In the genomic region with DNA sequence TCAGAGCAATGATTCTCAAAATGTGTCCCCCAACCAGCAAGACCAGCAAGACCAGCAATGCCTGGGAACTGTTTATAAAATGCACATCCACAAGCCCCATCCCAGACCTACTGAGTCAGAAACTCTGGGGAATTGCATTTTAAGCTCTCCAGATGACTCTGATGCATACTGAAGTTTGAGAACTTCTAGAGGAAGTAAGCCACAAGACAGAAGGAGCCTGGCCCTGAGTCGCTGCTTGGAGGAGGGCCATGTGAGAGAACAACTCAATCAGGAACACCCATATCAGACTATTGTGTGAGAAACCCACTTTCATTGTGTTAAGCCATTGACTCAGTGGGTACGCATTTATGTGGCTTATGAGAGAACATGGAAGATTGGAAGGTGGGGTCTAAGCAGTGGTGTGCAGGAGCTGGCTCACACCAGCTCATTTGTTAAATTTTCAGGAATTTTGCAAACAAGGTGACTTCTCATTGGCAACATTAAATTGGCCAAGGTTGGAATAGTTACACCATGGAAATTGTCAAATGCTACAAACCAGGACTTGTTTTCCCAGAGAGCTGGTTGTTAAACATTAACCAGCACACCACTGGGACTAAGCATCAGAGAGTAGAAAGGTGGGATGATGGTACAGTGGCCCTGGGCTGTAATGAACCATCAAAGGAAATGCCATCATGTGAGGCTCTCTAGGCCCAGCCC, we compare ENCODE assay signal across 19 cellular contexts. TPM values are rescaled to one million over a fixed set of nuclear protein-coding genes. Genes with fewer than 3 reads are reported as not detected.
DNase-seq lines count a peak whose midpoint lies in the region; ATAC-seq, FAIRE-seq and TF ChIP-seq lines count a peak whose summit lies in the region.
"Had no signal": no experiment of that assay in that cellular context is flagged by ENCODE, and none has a peak within 500 bp of the region (broad histone marks: within the 10 kb centered on the region; RNA-seq: fewer than 3 reads in every experiment).

No MANE protein-coding gene starts in this region.

- no peaks in the 10 kb centered on the region for H3K79me2 ChIP-seq in HepG2 (ENCODE audit: insufficient read depth, low read length)

- H3K4me2 ChIP-seq in HepG2 (ENCODE audit: low read depth, low read length), result peak overlapping the region; percentile 59

- H3K36me3 ChIP-seq in HepG2 (replicated peaks in 1 of 2; ENCODE audit: control insufficient read depth in 1 of 2, insufficient read depth in 2 of 2, low read length in 2 of 2), result peaks cover 0 to 4% of the 10 kb centered on the region in 2 experiments; a peak in 4 of 5 replicates
- H3K36me3 ChIP-seq in ascending aorta, result peaks cover 0 to 26% of the 10 kb centered on the region in 2 donors

- TF ChIP-seq EP300 in HepG2 (IDR thresholded peaks at IDR 0.05; ENCODE audit: low read depth in 2 of 2, low read length in 2 of 2) (peak in 1 of 2 experiments; percentile 60; a peak in 2 of 4 replicates), HepG2 (CRISPR knock-in tag; IDR thresholded peaks at IDR 0.05; ENCODE audit: borderline replicate concordance) (no peak)

- peaks cover 62% of the 10 kb centered on the region for H3K4me1 ChIP-seq in HepG2 (ENCODE audit: insufficient read depth, low read length)
- H3K4me1 ChIP-seq in ascending aorta, result no peaks in the 10 kb centered on the region

- peak overlapping the region; percentile 34 for H3K27ac Mint-ChIP-seq in chondrocyte (ENCODE audit: unreplicated experiment)
- H3K27ac Mint-ChIP-seq: B cell had no signal

- no TSS peak for BruUV-seq in HepG2 (replicated peaks; lab: Mats Ljungman, UMichigan)

- no peaks in the 10 kb centered on the region for H3K9me3 ChIP-seq in HepG2 (ENCODE audit: low read length)
- H3K9me3 ChIP-seq in ascending aorta, result no peaks in the 10 kb centered on the region

- H3K9me3 Mint-ChIP-seq in chondrocyte (ENCODE audit: low read depth), result no peaks in the 10 kb centered on the region
- H3K9me3 Mint-ChIP-seq: central memory CD8-positive, alpha-beta T cell had no signal

- H3K4me3 Mint-ChIP-seq in chondrocyte (ENCODE audit: unreplicated experiment), result no peak overlapping the region
- H3K4me3 Mint-ChIP-seq: B cell; central memory CD8-positive, alpha-beta T cell had no signal

- H4K20me1 ChIP-seq in HepG2 (ENCODE audit: insufficient read depth, low read length), result no peaks in the 10 kb centered on the region

- intact Hi-C loops in HepG2 (cut with micrococcal nuclease; ENCODE audit: unreplicated experiment), result loop anchor here (2.0 kb wide), 1 partner anchor 73 kb away; no protein-coding TSS in a partner anchor
- intact Hi-C loops in ascending aorta (cut with DNase I), result no loop called here

- FAIRE-seq in HepG2 (lab: Jason Lieb, UNC), result peak; percentile 97
- FAIRE-seq: GM12891 had no signal

- H3K36me3 Mint-ChIP-seq in chondrocyte (ENCODE audit: low read depth), result peaks cover 9% of the 10 kb centered on the region

- CTCF ChIA-PET in HepG2 (lab: Yijun Ruan, JAX; ENCODE audit: low intra/inter-chr PET ratio, low total read pairs), result no interaction called here

- no peak overlapping the region for H2AFZ ChIP-seq in HepG2 (ENCODE audit: low read length)

- ATAC-seq in HepG2, result peak; percentile 93

- TF ChIP-seq RAD21 in HepG2 (CRISPR knock-in tag; IDR thresholded peaks at IDR 0.05), result no peak

- no peak for TF ChIP-seq CTCF in chondrocyte (IDR thresholded peaks at IDR 0.05)
- TF ChIP-seq CTCF in HepG2 (CRISPR knock-in tag; IDR thresholded peaks at IDR 0.05), result no peak
- no peak for TF ChIP-seq CTCF in ascending aorta (IDR thresholded peaks at IDR 0.05)

- no peak overlapping the region; the same call in 1 of the 2 replicates for H3K9ac ChIP-seq in HepG2 (ENCODE audit: insufficient read depth, low read depth, low read length)

- no peak for TF ChIP-seq POLR2A in HepG2 (IDR thresholded peaks at IDR 0.05; ENCODE audit: insufficient read depth in 1 of 2, low read depth in 2 of 2, low read length in 2 of 2)

- DNase-seq in AG20443 (ENCODE audit: low spot score), result peak; percentile 34
- peak; percentile 13 for DNase-seq in HT-29 (ENCODE audit: low spot score)
- DNase-seq in chondrocyte (ENCODE audit: low spot score), result no peak
- peak; percentile 97 for DNase-seq in HepG2 (ENCODE audit: low spot score)
- no peak for DNase-seq in activated CD8-positive, alpha-beta memory T cell treated with anti-CD3 and anti-CD28 coated beads for 24 hours
- no peak for DNase-seq in NK-92 (lab: John Stamatoyannopoulos, UW; ENCODE audit: unreplicated experiment)
- DNase-seq in ascending aorta (ENCODE audit: low spot score in 2 of 2), result no peak
- DNase-seq in NCI-H345 (lab: John Stamatoyannopoulos, UW), result no peak
- DNase-seq: activated naive CD4-positive, alpha-beta T cell treated with Interleukin-2 at 50 U/mL for 16 hours; DMS79 treated with DMSO at 0.1 percent for 48 hours; KBM-7; midbrain; NCI-H187 treated with DMSO at 0.1 percent for 48 hours; NCI-H748 treated with DMSO at 0.1 percent for 48 hours; stimulated activated CD4-positive, alpha-beta T cell treated with anti-CD3 and anti-CD28 coated beads, Interleukin-1b, Interleukin-23, amount 100 ng/mL, for 48 hours had no signal

- H3K27ac ChIP-seq in HepG2 (ENCODE audit: extremely low read length, insufficient read depth, low read length) (peak overlapping the region; percentile 74), ascending aorta (no peak overlapping the region)
- H3K27ac ChIP-seq: epithelial cell of prostate had no signal

- 76% methylated on average over 2 of the region's 2 CpGs for WGBS in HepG2 (ENCODE audit: low lambda C conversion rate)

- in situ Hi-C loops in HepG2 (cut with HindIII; ENCODE audit: extremely low pct_ligation_motif_present, low pct_unique_long_range_greater_than_20kb), result no loop called here

- no peaks in the 10 kb centered on the region for H3K27me3 ChIP-seq in HepG2 (ENCODE audit: control insufficient read depth in 1 of 2, insufficient read depth in 2 of 2, low read length in 2 of 2)
- H3K27me3 ChIP-seq in ascending aorta, result no peaks in the 10 kb centered on the region

- peak overlapping the region in 1 of 3 experiments; percentile 23; a peak in 1 of 6 replicates for H3K4me3 ChIP-seq in HepG2 (replicated peaks in 1 of 3; ENCODE audit: insufficient read depth in 1 of 3, low read depth in 2 of 3, low read length in 3 of 3)
- H3K4me3 ChIP-seq in ascending aorta, result no peak overlapping the region

- peaks cover 12% of the 10 kb centered on the region for H3K4me1 Mint-ChIP-seq in chondrocyte (ENCODE audit: low read depth)

- POLR2A ChIA-PET in HepG2 (lab: Yijun Ruan, JAX), result interaction anchor here (0.6 to 5.7 kb wide), 18 partner anchors 8 to 273 kb away, joined by 3 to 35 read pairs (median 4); a partner anchor contains a TSS

- H3K27me3 Mint-ChIP-seq in chondrocyte (ENCODE audit: low read depth), result no peaks in the 10 kb centered on the region
- H3K27me3 Mint-ChIP-seq: B cell; central memory CD8-positive, alpha-beta T cell had no signal

TF ChIP-seq in HepG2, 621 proteins besides CTCF, POLR2A, EP300 and RAD21 (continues in another document):
- TF ChIP-seq POGZ (CRISPR knock-in tag; IDR thresholded peaks at IDR 0.05) (peak; percentile 56), SNRNP70 (IDR thresholded peaks at IDR 0.05; ENCODE audit: low read depth, low read length) (no peak), FOXA1 (IDR thresholded peaks at IDR 0.05) (no peak), FOXA1 (CRISPR knock-in tag; IDR thresholded peaks at IDR 0.05) (peak; percentile 14; the same call in 1 of the 2 replicates), ZNF331 (CRISPR knock-in tag; IDR thresholded peaks at IDR 0.05) (peak; percentile 55), JUND (CRISPR knock-in tag; IDR thresholded peaks at IDR 0.05) (no peak), ZMYM2 (CRISPR knock-in tag; IDR thresholded peaks at IDR 0.05) (no peak), ERF (CRISPR knock-in tag; IDR thresholded peaks at IDR 0.05) (peak; percentile 53; the same call in 1 of the 2 replicates), CEBPG (CRISPR knock-in tag; IDR thresholded peaks at IDR 0.05) (peak; percentile 29; the same call in 1 of the 2 replicates), ARNTL (CRISPR knock-in tag; IDR thresholded peaks at IDR 0.05) (0 out of 2 replicates have a peak, but pooled peaks have one; percentile 24), ZNF607 (CRISPR knock-in tag; IDR thresholded peaks at IDR 0.05; ENCODE audit: borderline replicate concordance) (0 out of 2 replicates have a peak, but pooled peaks have one; percentile 61), ZNF230 (CRISPR knock-in tag; IDR thresholded peaks at IDR 0.05) (peak; percentile 75; the same call in 1 of the 2 replicates), FOXP1 (IDR thresholded peaks at IDR 0.05) (no peak), FOXP1 (CRISPR knock-in tag; IDR thresholded peaks at IDR 0.05) (peak; percentile 61; the same call in 1 of the 2 replicates), ZNF264 (CRISPR knock-in tag; IDR thresholded peaks at IDR 0.05) (0 out of 2 replicates have a peak, but pooled peaks have one; percentile 43)

RNA-seq across cellular contexts. Expression of a gene that starts 38.9 kb away (rescaled TPM):
- total RNA-seq in HT-29 (2014; rRNA removed; shearing (Covaris generic)), result 119 and 151 TPM in 2 replicates
- total RNA-seq in chondrocyte (171 to 196 TPM (median 188 TPM) in 3 replicates), HepG2 (2016; rRNA removed; fragmentation: Illumina TruSeq; extraction: Trizol) (210 and 280 TPM in 2 replicates), ascending aorta (255 TPM)
- 60.3 and 83.4 TPM in 2 replicates for total RNA-seq in HepG2 (2016; cell fraction: cytosol; rRNA removed; fragmentation: Illumina TruSeq; extraction: Trizol; ENCODE audit: low read depth)
- total RNA-seq in HepG2 (2016; cell fraction: insoluble cytoplasmic fraction; rRNA removed; fragmentation: Illumina TruSeq; extraction: Trizol), result 183 and 291 TPM in 2 replicates
- total RNA-seq in HepG2 (2016; cell fraction: membrane; rRNA removed; fragmentation: Illumina TruSeq; extraction: Trizol), result 133 and 176 TPM in 2 replicates
- 383 and 432 TPM in 2 replicates for total RNA-seq in HepG2 (2016; cell fraction: nucleus; rRNA removed; fragmentation: Illumina TruSeq; extraction: Trizol)
- 627 and 705 TPM in 2 replicates for polyA plus RNA-seq in HepG2 (2011; rRNA removed)
- 735 and 774 TPM in 2 replicates for polyA plus RNA-seq in HepG2 (2011; cell fraction: cytosol; rRNA removed)
- polyA plus RNA-seq in HepG2 (2011; cell fraction: nucleus; rRNA removed), result 313 and 327 TPM in 2 replicates
- polyA plus RNA-seq in HepG2 (2012), result 467 and 657 TPM in 2 replicates
- 69.6 and 84.9 TPM in 2 replicates for polyA plus RNA-seq in HepG2 (2016; cell fraction: cytosol; fragmentation: Illumina TruSeq; extraction: Trizol; ENCODE audit: low read depth)
- 219 and 228 TPM in 2 replicates for polyA plus RNA-seq in HepG2 (2016; cell fraction: insoluble cytoplasmic fraction; fragmentation: Illumina TruSeq; extraction: Trizol; ENCODE audit: low read depth)
- 106 and 149 TPM in 2 replicates for polyA plus RNA-seq in HepG2 (2016; cell fraction: membrane; fragmentation: Illumina TruSeq; extraction: Trizol; ENCODE audit: low read depth)
- 515 and 526 TPM in 2 replicates for polyA plus RNA-seq in HepG2 (2016; cell fraction: nucleus; fragmentation: Illumina TruSeq; extraction: Trizol; ENCODE audit: insufficient read depth, low read depth)
- 367 and 928 TPM in 2 replicates for polyA minus RNA-seq in HepG2 (2011; rRNA and poly(A)+ RNA removed; ENCODE audit: low replicate concordance)
- polyA minus RNA-seq in HepG2 (2011; cell fraction: cytosol; rRNA and poly(A)+ RNA removed), result 438 and 487 TPM in 2 replicates
- polyA minus RNA-seq in HepG2 (2011; cell fraction: nucleus; rRNA and poly(A)+ RNA removed), result 356 and 442 TPM in 2 replicates

Comparison
In these comparisons a context has a peak if more than half of its experiments do, and no peak if none do; other contexts are left out.
1. DNase-seq: peak in AG20443 (single experiment), HT-29 (single experiment) and HepG2 (single experiment); none in chondrocyte (single experiment), activated CD8-positive, alpha-beta memory T cell treated with anti-CD3 and anti-CD28 coated beads for 24 hours (single experiment), NK-92 (single experiment), ascending aorta (0 of 2) and NCI-H345 (single experiment).